Comparison of ENCODE assay signal across 31 cellular contexts in the genomic region with DNA sequence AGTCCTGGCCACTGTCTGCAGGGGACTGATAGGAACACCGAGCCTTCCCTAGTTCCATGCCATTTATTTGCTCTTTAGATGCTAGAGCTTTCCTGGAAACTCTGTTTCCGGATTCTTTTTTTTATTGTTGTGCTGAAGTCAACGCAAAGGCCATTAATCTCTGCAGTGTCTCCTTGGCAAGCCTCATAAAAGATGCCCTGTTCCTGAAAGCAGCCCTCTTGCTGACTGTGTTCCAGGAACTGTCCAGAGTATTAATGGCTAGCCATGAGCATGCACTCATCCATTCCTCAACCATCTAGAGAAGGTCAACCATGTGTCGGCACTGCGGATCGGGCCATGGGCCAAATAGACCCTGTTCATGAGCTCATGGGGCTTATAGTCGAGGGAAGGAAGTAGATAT. TPM values are rescaled to one million over a fixed set of nuclear protein-coding genes. Genes with fewer than 3 reads are reported as not detected.
DNase-seq lines count a peak whose midpoint lies in the region; ATAC-seq, FAIRE-seq and TF ChIP-seq lines count a peak whose summit lies in the region.
"Had no signal": no experiment of that assay in that cellular context is flagged by ENCODE, and none has a peak within 500 bp of the region (broad histone marks: within the 10 kb centered on the region; RNA-seq: fewer than 3 reads in every experiment).

No MANE protein-coding gene starts in this region.

- ATAC-seq in SK-N-SH treated with all-trans-retinoic acid at 6 μM for 48 hours (peak; percentile 46; the same call in 1 of the 3 replicates), GM18907 (IDR thresholded peaks at IDR 0.05; ENCODE audit: unreplicated experiment) (no peak)
- ATAC-seq: body of pancreas; sciatic nerve; stimulated activated memory B cell treated with anti-CD40 and anti-IgM and Interleukin-4, amounts not matched to agents 10 μg/mL and 1 μg/mL and 100 μg/mL, for 72 hours had no signal

- TF ChIP-seq RAD21 in Ishikawa (IDR thresholded peaks at IDR 0.05; ENCODE audit: low read depth) = no peak

- TF ChIP-seq EP300 in Ishikawa (IDR thresholded peaks at IDR 0.05; ENCODE audit: borderline replicate concordance) = no peak

- H3K4me1 ChIP-seq in small intestine (ENCODE audit: control insufficient read depth in 2 of 2, insufficient read depth in 1 of 2, low read depth in 1 of 2, low read length in 1 of 2) = peaks cover 3 to 11% of the 10 kb centered on the region in 2 donors
- H3K4me1 ChIP-seq: parathyroid adenoma had no signal

- DNase-seq in left kidney (ENCODE audit: low read depth, low spot score) = peak; percentile 89
- peak; percentile 56 for DNase-seq in small intestine
- DNase-seq in UCSD-AML1 (lab: John Stamatoyannopoulos, UW; ENCODE audit: unreplicated experiment) = no peak
- no peak for DNase-seq in dedifferentiated amniotic fluid mesenchymal stem cell (ENCODE audit: extremely low spot score)
- DNase-seq in CD1c-positive myeloid dendritic cell (ENCODE audit: extremely low spot score) = no peak
- DNase-seq: activated CD4-positive, alpha-beta T cell treated with anti-CD3 and anti-CD28 coated beads for 48 hours; activated gamma-delta T cell; activated T-cell treated with anti-CD3 and anti-CD28 coated beads, Interleukin-2, amount 50 U/mL, for 1 hour; body of pancreas; Calu3; cerebellar nuclear complex; effector CD4-positive, alpha-beta T cell; NCI-H1417 treated with DMSO at 0.1 percent for 48 hours; NCI-H2081; NCI-H226; NCI-H748 treated with DMSO at 0.1 percent for 48 hours; stimulated activated CD4-positive, alpha-beta T cell treated with anti-CD3 and anti-CD28 coated beads, Interleukin-4, amount 100 ng/mL, for 4 hours; T-helper 2 cell; WERI-Rb-1 had no signal

- WGBS in small intestine, 3 donors = 50 to 63% (median 54%) methylated on average over 7 of the region's 7 CpGs

- no peak for FAIRE-seq in small intestine (lab: Jason Lieb, UNC)
- FAIRE-seq: GM18507, H1, keratinocyte, urothelium cell line had no signal

- H3K27me3 ChIP-seq in small intestine (ENCODE audit: control insufficient read depth in 2 of 2, insufficient read depth in 2 of 2, low read length in 2 of 2) = no peaks in the 10 kb centered on the region
- H3K27me3 ChIP-seq: body of pancreas had no signal

- no peaks in the 10 kb centered on the region for H3K9me3 ChIP-seq in small intestine (ENCODE audit: control insufficient read depth, low read depth)
- H3K9me3 ChIP-seq: body of pancreas, SJSA1 had no signal

- H3K36me3 ChIP-seq in small intestine (ENCODE audit: control insufficient read depth in 2 of 2, insufficient read depth in 2 of 2, low read length in 2 of 2) = no peaks in the 10 kb centered on the region
- H3K36me3 ChIP-seq: SJSA1, WERI-Rb-1 had no signal

- no peak overlapping the region for H3K4me3 ChIP-seq in small intestine (ENCODE audit: low read depth in 1 of 2, low read length in 2 of 2)
- H3K4me3 ChIP-seq: body of pancreas, lung, SJSA1 had no signal

- peak overlapping the region in 1 of 2 donors; percentile 22 for H3K27ac ChIP-seq in small intestine (ENCODE audit: low read depth in 1 of 2, low read length in 1 of 2)
- H3K27ac ChIP-seq: parathyroid adenoma, SJSA1, WERI-Rb-1 had no signal

TF ChIP-seq in Ishikawa, 13 proteins besides CTCF, POLR2A, EP300 and RAD21:
- TF ChIP-seq NFIC (IDR thresholded peaks at IDR 0.05) = no peak
- TF ChIP-seq, protein P1, sequence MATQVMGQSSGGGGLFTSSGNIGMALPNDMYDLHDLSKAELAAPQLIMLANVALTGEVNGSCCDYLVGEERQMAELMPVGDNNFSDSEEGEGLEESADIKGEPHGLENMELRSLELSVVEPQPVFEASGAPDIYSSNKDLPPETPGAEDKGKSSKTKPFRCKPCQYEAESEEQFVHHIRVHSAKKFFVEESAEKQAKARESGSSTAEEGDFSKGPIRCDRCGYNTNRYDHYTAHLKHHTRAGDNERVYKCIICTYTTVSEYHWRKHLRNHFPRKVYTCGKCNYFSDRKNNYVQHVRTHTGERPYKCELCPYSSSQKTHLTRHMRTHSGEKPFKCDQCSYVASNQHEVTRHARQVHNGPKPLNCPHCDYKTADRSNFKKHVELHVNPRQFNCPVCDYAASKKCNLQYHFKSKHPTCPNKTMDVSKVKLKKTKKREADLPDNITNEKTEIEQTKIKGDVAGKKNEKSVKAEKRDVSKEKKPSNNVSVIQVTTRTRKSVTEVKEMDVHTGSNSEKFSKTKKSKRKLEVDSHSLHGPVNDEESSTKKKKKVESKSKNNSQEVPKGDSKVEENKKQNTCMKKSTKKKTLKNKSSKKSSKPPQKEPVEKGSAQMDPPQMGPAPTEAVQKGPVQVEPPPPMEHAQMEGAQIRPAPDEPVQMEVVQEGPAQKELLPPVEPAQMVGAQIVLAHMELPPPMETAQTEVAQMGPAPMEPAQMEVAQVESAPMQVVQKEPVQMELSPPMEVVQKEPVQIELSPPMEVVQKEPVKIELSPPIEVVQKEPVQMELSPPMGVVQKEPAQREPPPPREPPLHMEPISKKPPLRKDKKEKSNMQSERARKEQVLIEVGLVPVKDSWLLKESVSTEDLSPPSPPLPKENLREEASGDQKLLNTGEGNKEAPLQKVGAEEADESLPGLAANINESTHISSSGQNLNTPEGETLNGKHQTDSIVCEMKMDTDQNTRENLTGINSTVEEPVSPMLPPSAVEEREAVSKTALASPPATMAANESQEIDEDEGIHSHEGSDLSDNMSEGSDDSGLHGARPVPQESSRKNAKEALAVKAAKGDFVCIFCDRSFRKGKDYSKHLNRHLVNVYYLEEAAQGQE (IDR thresholded peaks at IDR 0.05; ENCODE audit: low read depth) = peak; percentile 64

TF ChIP-seq in SK-N-SH treated with all-trans-retinoic acid at 6 μM for 48 hours, 23 proteins besides CTCF, POLR2A, EP300 and RAD21:
- no peak for TF ChIP-seq ZNF565 (CRISPR knock-in tag; conservative IDR thresholded peaks at IDR 0.05; ENCODE audit: low read depth)
- TF ChIP-seq, protein P2, sequence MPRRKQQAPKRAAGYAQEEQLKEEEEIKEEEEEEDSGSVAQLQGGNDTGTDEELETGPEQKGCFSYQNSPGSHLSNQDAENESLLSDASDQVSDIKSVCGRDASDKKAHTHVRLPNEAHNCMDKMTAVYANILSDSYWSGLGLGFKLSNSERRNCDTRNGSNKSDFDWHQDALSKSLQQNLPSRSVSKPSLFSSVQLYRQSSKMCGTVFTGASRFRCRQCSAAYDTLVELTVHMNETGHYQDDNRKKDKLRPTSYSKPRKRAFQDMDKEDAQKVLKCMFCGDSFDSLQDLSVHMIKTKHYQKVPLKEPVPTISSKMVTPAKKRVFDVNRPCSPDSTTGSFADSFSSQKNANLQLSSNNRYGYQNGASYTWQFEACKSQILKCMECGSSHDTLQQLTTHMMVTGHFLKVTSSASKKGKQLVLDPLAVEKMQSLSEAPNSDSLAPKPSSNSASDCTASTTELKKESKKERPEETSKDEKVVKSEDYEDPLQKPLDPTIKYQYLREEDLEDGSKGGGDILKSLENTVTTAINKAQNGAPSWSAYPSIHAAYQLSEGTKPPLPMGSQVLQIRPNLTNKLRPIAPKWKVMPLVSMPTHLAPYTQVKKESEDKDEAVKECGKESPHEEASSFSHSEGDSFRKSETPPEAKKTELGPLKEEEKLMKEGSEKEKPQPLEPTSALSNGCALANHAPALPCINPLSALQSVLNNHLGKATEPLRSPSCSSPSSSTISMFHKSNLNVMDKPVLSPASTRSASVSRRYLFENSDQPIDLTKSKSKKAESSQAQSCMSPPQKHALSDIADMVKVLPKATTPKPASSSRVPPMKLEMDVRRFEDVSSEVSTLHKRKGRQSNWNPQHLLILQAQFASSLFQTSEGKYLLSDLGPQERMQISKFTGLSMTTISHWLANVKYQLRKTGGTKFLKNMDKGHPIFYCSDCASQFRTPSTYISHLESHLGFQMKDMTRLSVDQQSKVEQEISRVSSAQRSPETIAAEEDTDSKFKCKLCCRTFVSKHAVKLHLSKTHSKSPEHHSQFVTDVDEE (CRISPR knock-in tag; IDR thresholded peaks at IDR 0.05) = no peak
- TF ChIP-seq ISL1 (CRISPR knock-in tag; IDR thresholded peaks at IDR 0.05) = no peak
- TF ChIP-seq CSDC2 (CRISPR knock-in tag; IDR thresholded peaks at IDR 0.05) = no peak
- TF ChIP-seq, protein P3, sequence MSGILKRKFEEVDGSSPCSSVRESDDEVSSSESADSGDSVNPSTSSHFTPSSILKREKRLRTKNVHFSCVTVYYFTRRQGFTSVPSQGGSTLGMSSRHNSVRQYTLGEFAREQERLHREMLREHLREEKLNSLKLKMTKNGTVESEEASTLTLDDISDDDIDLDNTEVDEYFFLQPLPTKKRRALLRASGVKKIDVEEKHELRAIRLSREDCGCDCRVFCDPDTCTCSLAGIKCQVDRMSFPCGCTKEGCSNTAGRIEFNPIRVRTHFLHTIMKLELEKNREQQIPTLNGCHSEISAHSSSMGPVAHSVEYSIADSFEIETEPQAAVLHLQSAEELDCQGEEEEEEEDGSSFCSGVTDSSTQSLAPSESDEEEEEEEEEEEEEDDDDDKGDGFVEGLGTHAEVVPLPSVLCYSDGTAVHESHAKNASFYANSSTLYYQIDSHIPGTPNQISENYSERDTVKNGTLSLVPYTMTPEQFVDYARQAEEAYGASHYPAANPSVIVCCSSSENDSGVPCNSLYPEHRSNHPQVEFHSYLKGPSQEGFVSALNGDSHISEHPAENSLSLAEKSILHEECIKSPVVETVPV (CRISPR knock-in tag; IDR thresholded peaks at IDR 0.05) = no peak
- TF ChIP-seq, protein P4, sequence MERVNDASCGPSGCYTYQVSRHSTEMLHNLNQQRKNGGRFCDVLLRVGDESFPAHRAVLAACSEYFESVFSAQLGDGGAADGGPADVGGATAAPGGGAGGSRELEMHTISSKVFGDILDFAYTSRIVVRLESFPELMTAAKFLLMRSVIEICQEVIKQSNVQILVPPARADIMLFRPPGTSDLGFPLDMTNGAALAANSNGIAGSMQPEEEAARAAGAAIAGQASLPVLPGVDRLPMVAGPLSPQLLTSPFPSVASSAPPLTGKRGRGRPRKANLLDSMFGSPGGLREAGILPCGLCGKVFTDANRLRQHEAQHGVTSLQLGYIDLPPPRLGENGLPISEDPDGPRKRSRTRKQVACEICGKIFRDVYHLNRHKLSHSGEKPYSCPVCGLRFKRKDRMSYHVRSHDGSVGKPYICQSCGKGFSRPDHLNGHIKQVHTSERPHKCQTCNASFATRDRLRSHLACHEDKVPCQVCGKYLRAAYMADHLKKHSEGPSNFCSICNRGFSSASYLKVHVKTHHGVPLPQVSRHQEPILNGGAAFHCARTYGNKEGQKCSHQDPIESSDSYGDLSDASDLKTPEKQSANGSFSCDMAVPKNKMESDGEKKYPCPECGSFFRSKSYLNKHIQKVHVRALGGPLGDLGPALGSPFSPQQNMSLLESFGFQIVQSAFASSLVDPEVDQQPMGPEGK (CRISPR knock-in tag; IDR thresholded peaks at IDR 0.05; ENCODE audit: borderline replicate concordance) = no peak
- TF ChIP-seq ZNF70 (CRISPR knock-in tag; IDR thresholded peaks at IDR 0.05) = no peak
- no peak for TF ChIP-seq ARNTL (CRISPR knock-in tag; IDR thresholded peaks at IDR 0.05; ENCODE audit: borderline replicate concordance, low read depth)
- no peak for TF ChIP-seq ZFP30 (CRISPR knock-in tag; IDR thresholded peaks at IDR 0.05)
TF ChIP-seq in SK-N-SH treated with all-trans-retinoic acid at 6 μM for 48 hours: peak in this region for 0.

RNA-seq across cellular contexts. Expression of a gene that starts 42.8 kb away (rescaled TPM):
- 10 to 100 TPM in 1 of 3 donors, 1 to 10 TPM in 2; 3.4 to 10.8 (median 7.3) TPM for polyA plus RNA-seq in small intestine

Comparison
In these comparisons a context has a peak if more than half of its experiments do, and no peak if none do; other contexts are left out.
1. DNase-seq: peak in left kidney (single experiment) and small intestine (single experiment); none in UCSD-AML1 (single experiment), dedifferentiated amniotic fluid mesenchymal stem cell (single experiment) and CD1c-positive myeloid dendritic cell (single experiment).